ENCODE assay signal across 24 cellular contexts in genomic region chr3:115590873-115591272, GRCh38. TPM values are rescaled to one million over a fixed set of nuclear protein-coding genes. Genes with fewer than 3 reads are reported as not detected.
"Had no signal": no experiment of that assay in that cellular context is flagged by ENCODE, and none has a peak within 500 bp of the region (broad histone marks: within the 10 kb centered on the region; RNA-seq: fewer than 3 reads in every experiment).

No MANE protein-coding gene starts in this region.

- H3K4me3 ChIP-seq: coronary artery, dorsolateral prefrontal cortex, esophagus muscularis mucosa, gastrocnemius medialis, heart right ventricle, left lung, lower lobe of right lung had no signal

- H3K4me1 ChIP-seq: esophagus muscularis mucosa, gastrocnemius medialis, left lung, lower lobe of right lung had no signal

- DNase-seq: dermis blood vessel endothelial cell; dorsolateral prefrontal cortex; effector CD4-positive, alpha-beta T cell; effector memory CD4-positive, alpha-beta T cell; foreskin fibroblast; foreskin melanocyte; gastrocnemius medialis; glutamatergic neuron; head of caudate nucleus; heart right ventricle; hippocampal formation; left cardiac atrium; left lung; left ventricle myocardium superior; lower lobe of right lung; mesenchymal stem cell had no signal

- H3K36me3 ChIP-seq: esophagus muscularis mucosa, gastrocnemius medialis, heart right ventricle, left lung, lower lobe of right lung had no signal

- H3K27ac ChIP-seq: coronary artery, dorsolateral prefrontal cortex, esophagus muscularis mucosa, gastrocnemius medialis, heart right ventricle, left lung, lower lobe of right lung had no signal

- H3K27me3 ChIP-seq: dorsolateral prefrontal cortex, esophagus muscularis mucosa, gastrocnemius medialis, heart right ventricle, left lung had no signal

- H3K9me3 ChIP-seq: gastrocnemius medialis, lower lobe of right lung had no signal

RNA-seq across cellular contexts. Expression of gene GAP43, which starts 32.4 kb away (rescaled TPM):
- total RNA-seq: dermis blood vessel endothelial cell, endothelial cell of umbilical vein, epithelial cell of proximal tubule, lower lobe of right lung, lung microvascular endothelial cell, mesenteric fat pad, mononuclear cell had no signal
- polyA plus RNA-seq: keratinocyte had no signal
